Comparison of ENCODE assay signal across 1 cellular context in genomic region chr1:31926846-31927660, GRCh38.
TF ChIP-seq lines count a peak whose summit lies in the region.

No MANE protein-coding gene starts in this region.

TF ChIP-seq in IMR-90, 13 proteins besides CTCF, POLR2A, EP300 and RAD21:
- TF ChIP-seq, protein P1, sequence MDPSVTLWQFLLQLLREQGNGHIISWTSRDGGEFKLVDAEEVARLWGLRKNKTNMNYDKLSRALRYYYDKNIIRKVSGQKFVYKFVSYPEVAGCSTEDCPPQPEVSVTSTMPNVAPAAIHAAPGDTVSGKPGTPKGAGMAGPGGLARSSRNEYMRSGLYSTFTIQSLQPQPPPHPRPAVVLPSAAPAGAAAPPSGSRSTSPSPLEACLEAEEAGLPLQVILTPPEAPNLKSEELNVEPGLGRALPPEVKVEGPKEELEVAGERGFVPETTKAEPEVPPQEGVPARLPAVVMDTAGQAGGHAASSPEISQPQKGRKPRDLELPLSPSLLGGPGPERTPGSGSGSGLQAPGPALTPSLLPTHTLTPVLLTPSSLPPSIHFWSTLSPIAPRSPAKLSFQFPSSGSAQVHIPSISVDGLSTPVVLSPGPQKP (IDR thresholded peaks at IDR 0.05; ENCODE audit: borderline replicate concordance, low read depth, low read length): no peak
- TF ChIP-seq BHLHE40 (IDR thresholded peaks at IDR 0.05; ENCODE audit: low read depth, low read length) (no peak), RFX5 (IDR thresholded peaks at IDR 0.05; ENCODE audit: low read depth, low read length) (no peak), MAFK (IDR thresholded peaks at IDR 0.05; ENCODE audit: low read depth, low read length) (no peak), SMC3 (IDR thresholded peaks at IDR 0.05; ENCODE audit: low read depth, low read length) (no peak), RCOR1 (IDR thresholded peaks at IDR 0.05; ENCODE audit: insufficient replicate concordance, low read length) (no peak), MAZ (IDR thresholded peaks at IDR 0.05; ENCODE audit: borderline replicate concordance, low read depth, low read length) (no peak), NFE2L2 (IDR thresholded peaks at IDR 0.05; ENCODE audit: low read depth, low read length) (no peak), CHD1 (IDR thresholded peaks at IDR 0.05; ENCODE audit: low read depth, low read length) (no peak), FOS (IDR thresholded peaks at IDR 0.05; ENCODE audit: low read depth, low read length) (no peak), MXI1 (IDR thresholded peaks at IDR 0.05; ENCODE audit: borderline replicate concordance, low read depth, low read length) (no peak), CEBPB (IDR thresholded peaks at IDR 0.05; ENCODE audit: low read depth, low read length) (no peak)
- TF ChIP-seq, protein P2, sequence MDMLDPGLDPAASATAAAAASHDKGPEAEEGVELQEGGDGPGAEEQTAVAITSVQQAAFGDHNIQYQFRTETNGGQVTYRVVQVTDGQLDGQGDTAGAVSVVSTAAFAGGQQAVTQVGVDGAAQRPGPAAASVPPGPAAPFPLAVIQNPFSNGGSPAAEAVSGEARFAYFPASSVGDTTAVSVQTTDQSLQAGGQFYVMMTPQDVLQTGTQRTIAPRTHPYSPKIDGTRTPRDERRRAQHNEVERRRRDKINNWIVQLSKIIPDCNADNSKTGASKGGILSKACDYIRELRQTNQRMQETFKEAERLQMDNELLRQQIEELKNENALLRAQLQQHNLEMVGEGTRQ (IDR thresholded peaks at IDR 0.05; ENCODE audit: low read depth, low read length): no peak
